In genomic region chr1:25482211-25482610, GRCh38 we compare ENCODE assay signal across 1 cellular context.
TF ChIP-seq lines count a peak whose summit lies in the region.

No MANE protein-coding gene starts in this region.

TF ChIP-seq in HEK293, 187 proteins besides CTCF, POLR2A, EP300 and RAD21 (continued from another document):
- TF ChIP-seq ZBTB11 (tag by site-specific recombination; conservative IDR thresholded peaks at IDR 0.05; ENCODE audit: low read depth) = no peak
- no peak for TF ChIP-seq ZNF214 (tag by site-specific recombination; IDR thresholded peaks at IDR 0.05; ENCODE audit: borderline replicate concordance)
- no peak for TF ChIP-seq ZNF571 (tag by site-specific recombination; IDR thresholded peaks at IDR 0.05)
- no peak for TF ChIP-seq PATZ1 (tag by site-specific recombination; IDR thresholded peaks at IDR 0.05)
- no peak for TF ChIP-seq ZFP41 (tag by site-specific recombination; IDR thresholded peaks at IDR 0.05; ENCODE audit: borderline replicate concordance)
- no peak for TF ChIP-seq HOXA7 (CRISPR knock-in tag; IDR thresholded peaks at IDR 0.05; ENCODE audit: borderline replicate concordance)
- no peak for TF ChIP-seq ZNF830 (tag by site-specific recombination; IDR thresholded peaks at IDR 0.05; ENCODE audit: low read depth)
- no peak for TF ChIP-seq ZNF654 (tag by site-specific recombination; IDR thresholded peaks at IDR 0.05; ENCODE audit: low read depth)
- TF ChIP-seq ZNF26 (tag by site-specific recombination; IDR thresholded peaks at IDR 0.05) = no peak
